In genomic region chr15:78944669-78945407, GRCh38 we compare ENCODE assay signal across 8 cellular contexts. TPM values are rescaled to one million over a fixed set of nuclear protein-coding genes. Genes with fewer than 3 reads are reported as not detected.
A peak's percentile ranks its signal among the peaks of the same experiment; 100 is the strongest.
DNase-seq lines count a peak whose midpoint lies in the region; ATAC-seq and TF ChIP-seq lines count a peak whose summit lies in the region.

TSS of gene CTSH (minus strand) at chr15:78945046. CDS start at chr15:78944981, 65 bp downstream.

- peaks cover 25% of the 10 kb centered on the region for H3K27me3 Mint-ChIP-seq in activated CD4-positive, alpha-beta T cell treated with anti-CD3 and anti-CD28 coated beads, Interleukin-2, amount 10 ng/mL, durations not matched to agents 24 days and 14 days

- 3% methylated on average over 14 of the region's 71 CpGs for WGBS in right lobe of liver (ENCODE audit: insufficient coverage, low coverage, low lambda C conversion rate, missing lambda C conversion rate)

- peak within 1 kb of the TSS; percentile 72 for H3K27ac Mint-ChIP-seq in activated CD4-positive, alpha-beta T cell treated with anti-CD3 and anti-CD28 coated beads, Interleukin-2, amount 10 ng/mL, durations not matched to agents 24 days and 14 days

- DNase-seq in NCI-H2196 (lab: John Stamatoyannopoulos, UW; ENCODE audit: unreplicated experiment) (peak; percentile 76), coronary artery (ENCODE audit: low spot score) (no peak), right lobe of liver (peak; percentile 95 to 96 (median 96))
- peak; percentile 92 for DNase-seq in activated CD4-positive, alpha-beta T cell treated with anti-CD3 and anti-CD28 coated beads, Interleukin-2, amount 10 ng/mL, durations not matched to agents 24 days and 14 days
- peak; percentile 67 for DNase-seq in stimulated activated CD4-positive, alpha-beta T cell treated with anti-CD3 and anti-CD28 coated beads, Interleukin-4, amount 100 ng/mL, for 24 hours

- ATAC-seq in GM18519 (IDR thresholded peaks at IDR 0.05; ENCODE audit: low FRiP score, unreplicated experiment) (peak; percentile 37), HG02943 (IDR thresholded peaks at IDR 0.05; ENCODE audit: low read depth, unreplicated experiment) (peak; percentile 49), right lobe of liver (peak; percentile 93 to 97 (median 94)), HG03469 (IDR thresholded peaks at IDR 0.05; ENCODE audit: unreplicated experiment) (no peak)

- H3K27ac ChIP-seq in coronary artery (peak within 1 kb of the TSS; percentile 19 to 25), right lobe of liver (peak within 1 kb of the TSS; percentile 84 to 94 (median 89))

- H3K9me3 Mint-ChIP-seq in activated CD4-positive, alpha-beta T cell treated with anti-CD3 and anti-CD28 coated beads, Interleukin-2, amount 10 ng/mL, durations not matched to agents 24 days and 14 days, result no peaks in the 10 kb centered on the region

- intact Hi-C loops in activated CD4-positive, alpha-beta T cell treated with anti-CD3 and anti-CD28 coated beads, Interleukin-2, amount 10 ng/mL, durations not matched to agents 24 days and 14 days (cut with micrococcal nuclease), result no loop called here
- intact Hi-C loops in right lobe of liver (cut with DNase I), result no loop called here

- H3K4me3 ChIP-seq in coronary artery (peak within 1 kb of the TSS; percentile 69), right lobe of liver (peak within 1 kb of the TSS; percentile 58 to 75 (median 65))

- peaks cover 10% of the 10 kb centered on the region for H3K4me1 Mint-ChIP-seq in activated CD4-positive, alpha-beta T cell treated with anti-CD3 and anti-CD28 coated beads, Interleukin-2, amount 10 ng/mL, durations not matched to agents 24 days and 14 days

- no peaks in the 10 kb centered on the region for H3K9me3 ChIP-seq in right lobe of liver

- TF ChIP-seq POLR2A in right lobe of liver (IDR thresholded peaks at IDR 0.05), result peak; percentile 57

- no peaks in the 10 kb centered on the region for H3K36me3 ChIP-seq in right lobe of liver

- peaks cover 2% of the 10 kb centered on the region for H3K36me3 Mint-ChIP-seq in activated CD4-positive, alpha-beta T cell treated with anti-CD3 and anti-CD28 coated beads, Interleukin-2, amount 10 ng/mL, durations not matched to agents 24 days and 14 days (ENCODE audit: low read depth)

- peaks cover 0 to 26% (median 7%) of the 10 kb centered on the region in 4 donors for H3K4me1 ChIP-seq in right lobe of liver

- H3K27me3 ChIP-seq in right lobe of liver, result no peaks in the 10 kb centered on the region

- peak within 1 kb of the TSS; percentile 89 for H3K4me3 Mint-ChIP-seq in activated CD4-positive, alpha-beta T cell treated with anti-CD3 and anti-CD28 coated beads, Interleukin-2, amount 10 ng/mL, durations not matched to agents 24 days and 14 days

- TF ChIP-seq CTCF in coronary artery (IDR thresholded peaks at IDR 0.05), result no peak
- no peak for TF ChIP-seq CTCF in right lobe of liver (IDR thresholded peaks at IDR 0.05)

RNA-seq across cellular contexts. Expression of gene CTSH, which starts in this region (rescaled TPM):
- total RNA-seq in activated CD4-positive, alpha-beta T cell treated with anti-CD3 and anti-CD28 coated beads, Interleukin-2, amount 10 ng/mL, durations not matched to agents 24 days and 14 days, result 40.5 and 43.9 TPM in 2 replicates
- total RNA-seq in right lobe of liver, result 100 to 1,000 TPM in 2 of 6 experiments, 10 to 100 TPM in 4; 32.0 to 183 (median 98.1) TPM
